Comparison of ENCODE assay signal across 16 cellular contexts in the genomic region with DNA sequence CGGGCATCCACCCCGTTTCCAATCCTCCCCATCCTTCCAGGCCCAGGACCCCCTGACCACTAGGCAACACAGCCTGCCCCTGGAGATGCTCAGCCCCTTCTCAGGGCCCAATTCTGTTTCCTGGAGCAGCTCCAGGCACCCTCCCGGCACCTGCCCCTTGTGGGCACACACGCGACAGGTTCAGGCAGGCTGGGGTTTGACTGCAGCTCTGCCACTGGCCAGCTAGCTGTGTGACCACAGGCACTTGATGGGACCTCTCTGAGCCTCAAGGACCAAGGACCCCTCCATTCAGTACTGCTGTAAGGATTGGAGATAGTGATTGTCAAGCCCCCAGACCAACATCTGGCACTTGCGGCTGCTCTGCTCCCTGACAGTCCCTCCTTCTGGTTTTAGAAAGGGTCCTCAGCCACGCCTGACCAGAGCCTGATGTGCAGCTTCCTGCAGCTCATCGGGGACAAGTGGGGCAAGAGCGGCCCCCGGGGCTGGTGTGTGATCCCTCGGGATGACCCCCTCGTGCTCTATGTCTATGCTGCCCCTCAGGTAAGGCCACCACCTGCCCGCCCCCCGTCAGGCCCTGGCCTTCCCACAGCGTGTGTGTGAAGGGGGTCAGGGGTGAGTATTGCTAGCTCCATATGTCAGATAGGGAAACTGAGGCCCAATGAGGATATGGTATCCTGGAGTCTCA. TPM values are rescaled to one million over a fixed set of nuclear protein-coding genes. Genes with fewer than 3 reads are reported as not detected.
DNase-seq lines count a peak whose midpoint lies in the region; ATAC-seq and TF ChIP-seq lines count a peak whose summit lies in the region.
"Had no signal": no experiment of that assay in that cellular context is flagged by ENCODE, and none has a peak within 500 bp of the region (broad histone marks: within the 10 kb centered on the region; RNA-seq: fewer than 3 reads in every experiment).

No MANE protein-coding gene starts in this region.

- peaks cover 8% of the 10 kb centered on the region for H3K9me3 Mint-ChIP-seq in activated CD4-positive, alpha-beta memory T cell treated with anti-CD3 and anti-CD28 coated beads, Interleukin-2, amount 10 ng/mL, durations not matched to agents 7 days and 5 days
- H3K9me3 Mint-ChIP-seq in activated CD4-positive, alpha-beta memory T cell treated with anti-CD3 and anti-CD28 coated beads for 36 hours = peaks cover 6% of the 10 kb centered on the region
- H3K9me3 Mint-ChIP-seq in activated CD8-positive, alpha-beta T cell treated with anti-CD3 and anti-CD28 coated beads, Interleukin-2, amount 10 ng/mL, durations not matched to agents 7 days and 5 days (ENCODE audit: insufficient read depth) = peaks cover 4% of the 10 kb centered on the region

- H3K27me3 ChIP-seq in mesenchymal stem cell (ENCODE audit: control insufficient read depth in 1 of 2, insufficient read depth in 1 of 2, low read length in 2 of 2) = peaks cover 0 to 22% of the 10 kb centered on the region in 2 experiments

- H2BK120ac ChIP-seq in mesenchymal stem cell (ENCODE audit: low read depth, low read length) = no peak overlapping the region

- H2AK5ac ChIP-seq in mesenchymal stem cell (ENCODE audit: low read length, severe bottlenecking) = peak overlapping the region; percentile 17

- H3K4me3 Mint-ChIP-seq in activated CD4-positive, alpha-beta memory T cell treated with anti-CD3 and anti-CD28 coated beads, Interleukin-2, amount 10 ng/mL, durations not matched to agents 7 days and 5 days = no peak overlapping the region
- H3K4me3 Mint-ChIP-seq in activated CD4-positive, alpha-beta memory T cell treated with anti-CD3 and anti-CD28 coated beads for 36 hours = no peak overlapping the region
- H3K4me3 Mint-ChIP-seq in activated CD8-positive, alpha-beta T cell treated with anti-CD3 and anti-CD28 coated beads, Interleukin-2, amount 10 ng/mL, durations not matched to agents 7 days and 5 days = no peak overlapping the region
- H3K4me3 Mint-ChIP-seq: CD4-positive, CD25-positive, alpha-beta regulatory T cell had no signal

- CTCF ChIA-PET in activated CD4-positive, alpha-beta memory T cell treated with anti-CD3 and anti-CD28 coated beads, Interleukin-2, amount 10 ng/mL, durations not matched to agents 7 days and 5 days (lab: Charles Lee) = interaction anchor here (0.8 to 19.8 kb wide), 6 partner anchors 24 to 181 kb away, joined by 3 to 786 read pairs (median 165); partner anchors contain the start of gene PIM1
- CTCF ChIA-PET in activated CD4-positive, alpha-beta memory T cell treated with anti-CD3 and anti-CD28 coated beads for 36 hours (lab: Charles Lee) = interaction anchor here (0.9 to 22.4 kb wide), 4 partner anchors 7 to 179 kb away, joined by 3 to 850 read pairs (median 337); partner anchors contain the start of gene PIM1
- CTCF ChIA-PET in HEK293 (lab: Yijun Ruan, JAX) = interaction anchor here (0.6 to 20.3 kb wide), 7 partner anchors 9 to 178 kb away, joined by 3 to 845 read pairs (median 7); partner anchors contain the start of gene PIM1
- CTCF ChIA-PET in activated CD8-positive, alpha-beta T cell treated with anti-CD3 and anti-CD28 coated beads, Interleukin-2, amount 10 ng/mL, durations not matched to agents 7 days and 5 days (lab: Charles Lee) = interaction anchor here (1.0 to 20.0 kb wide), 7 partner anchors 8 to 180 kb away, joined by 3 to 769 read pairs (median 7); partner anchors contain the start of gene PIM1

- H3K4me1 ChIP-seq in HEK293 (ENCODE audit: control insufficient read depth, insufficient read depth, low read length) = no peaks in the 10 kb centered on the region
- H3K4me1 ChIP-seq in mesenchymal stem cell (ENCODE audit: control insufficient read depth, insufficient read depth, low read depth, low read length) = peaks cover 8% of the 10 kb centered on the region
- H3K4me1 ChIP-seq: HAP-1 had no signal

- H2AFZ ChIP-seq in mesenchymal stem cell (ENCODE audit: low read depth, low read length) = no peak overlapping the region
- H2AFZ ChIP-seq: PC-9 had no signal

- H4K91ac ChIP-seq in mesenchymal stem cell (ENCODE audit: low read length) = no peak overlapping the region

- peak overlapping the region; percentile 52 for H3K27ac Mint-ChIP-seq in activated CD4-positive, alpha-beta memory T cell treated with anti-CD3 and anti-CD28 coated beads, Interleukin-2, amount 10 ng/mL, durations not matched to agents 7 days and 5 days
- H3K27ac Mint-ChIP-seq in activated CD4-positive, alpha-beta memory T cell treated with anti-CD3 and anti-CD28 coated beads for 36 hours = no peak overlapping the region
- H3K27ac Mint-ChIP-seq in activated CD8-positive, alpha-beta T cell treated with anti-CD3 and anti-CD28 coated beads, Interleukin-2, amount 10 ng/mL, durations not matched to agents 7 days and 5 days = peak overlapping the region; percentile 76

- H2BK15ac ChIP-seq in mesenchymal stem cell (ENCODE audit: low read depth, poor library complexity, severe bottlenecking) = no peak overlapping the region

- H3K9ac ChIP-seq in mesenchymal stem cell (ENCODE audit: low read length) = no peak overlapping the region

- no peak overlapping the region for H3K4me3 ChIP-seq in HEK293 (ENCODE audit: low read depth, low read length)
- no peak overlapping the region for H3K4me3 ChIP-seq in mesenchymal stem cell (ENCODE audit: insufficient read depth in 1 of 2, low read depth in 1 of 2, low read length in 2 of 2)
- H3K4me3 ChIP-seq: HAP-1, PC-9 had no signal

- H3K27ac ChIP-seq in HEK293 (ENCODE audit: extremely low read depth, low read depth, low read length) (no peak overlapping the region), mesenchymal stem cell (ENCODE audit: low read length, poor library complexity, severe bottlenecking) (no peak overlapping the region)
- H3K27ac ChIP-seq: PC-9 had no signal

- H3K23ac ChIP-seq in mesenchymal stem cell (ENCODE audit: low read length in 2 of 2) = no peak overlapping the region

- no peak overlapping the region for H3K4ac ChIP-seq in mesenchymal stem cell (ENCODE audit: low read depth in 1 of 2, low read length in 2 of 2)

- H3K36me3 Mint-ChIP-seq in activated CD4-positive, alpha-beta memory T cell treated with anti-CD3 and anti-CD28 coated beads, Interleukin-2, amount 10 ng/mL, durations not matched to agents 7 days and 5 days (ENCODE audit: low read depth) = peaks cover 25% of the 10 kb centered on the region
- peaks cover 3% of the 10 kb centered on the region for H3K36me3 Mint-ChIP-seq in activated CD4-positive, alpha-beta memory T cell treated with anti-CD3 and anti-CD28 coated beads for 36 hours
- H3K36me3 Mint-ChIP-seq in activated CD8-positive, alpha-beta T cell treated with anti-CD3 and anti-CD28 coated beads, Interleukin-2, amount 10 ng/mL, durations not matched to agents 7 days and 5 days (ENCODE audit: low read depth) = peaks cover 31% of the 10 kb centered on the region
- H3K36me3 Mint-ChIP-seq: CD4-positive, CD25-positive, alpha-beta regulatory T cell had no signal

- no peak for TF ChIP-seq CTCF in HEK293 (tag by site-specific recombination; IDR thresholded peaks at IDR 0.05)

- H2BK5ac ChIP-seq in mesenchymal stem cell (ENCODE audit: low read depth, low read length, poor library complexity, severe bottlenecking) = no peak overlapping the region

- POLR2A ChIA-PET in activated CD4-positive, alpha-beta memory T cell treated with anti-CD3 and anti-CD28 coated beads, Interleukin-2, amount 10 ng/mL, durations not matched to agents 7 days and 5 days (lab: Charles Lee) = interaction anchor here (10.1 to 18.6 kb wide), 3 partner anchors 23 to 182 kb away, joined by 145 to 557 read pairs (median 218); partner anchors contain the start of gene PIM1
- POLR2A ChIA-PET in activated CD4-positive, alpha-beta memory T cell treated with anti-CD3 and anti-CD28 coated beads for 36 hours (lab: Charles Lee) = interaction anchor here (1.1 kb wide), 1 partner anchor 406 kb away, joined by 3 read pairs; the partner anchor contains the start of gene CMTR1
- POLR2A ChIA-PET in HEK293 (lab: Yijun Ruan, JAX) = interaction anchor here (1.2 to 2.5 kb wide), 2 partner anchors 9 to 144 kb away, joined by 5 to 9 read pairs; no protein-coding TSS in a partner anchor
- POLR2A ChIA-PET in activated CD8-positive, alpha-beta T cell treated with anti-CD3 and anti-CD28 coated beads, Interleukin-2, amount 10 ng/mL, durations not matched to agents 7 days and 5 days (lab: Charles Lee) = interaction anchor here (0.6 to 15.0 kb wide), 3 partner anchors 23 to 146 kb away, joined by 3 to 330 read pairs (median 32); partner anchors contain the start of gene PIM1

- 86% methylated on average over 15 of the region's 15 CpGs for WGBS in mesenchymal stem cell

- ATAC-seq in activated CD8-positive, alpha-beta T cell treated with anti-CD3 and anti-CD28 coated beads, Interleukin-2, amount 10 ng/mL, durations not matched to agents 7 days and 5 days = no peak
- ATAC-seq in HG03460 (IDR thresholded peaks at IDR 0.05; ENCODE audit: unreplicated experiment) = no peak

- H3K9me3 ChIP-seq in HEK293 (ENCODE audit: control insufficient read depth, insufficient read depth, low read depth, low read length) (no peaks in the 10 kb centered on the region), mesenchymal stem cell (ENCODE audit: control insufficient read depth, low read length) (peaks cover 6% of the 10 kb centered on the region)
- H3K9me3 ChIP-seq: HAP-1 had no signal

- intact Hi-C loops in activated CD4-positive, alpha-beta memory T cell treated with anti-CD3 and anti-CD28 coated beads for 36 hours (cut with micrococcal nuclease) = no loop called here

- no peaks in the 10 kb centered on the region for H3K36me3 ChIP-seq in HEK293 (ENCODE audit: control insufficient read depth in 2 of 2, insufficient read depth in 1 of 2, low read length in 2 of 2)
- H3K36me3 ChIP-seq in mesenchymal stem cell (ENCODE audit: control insufficient read depth in 1 of 2, insufficient read depth in 2 of 2, low read depth in 1 of 2, low read length in 2 of 2) = no peaks in the 10 kb centered on the region
- H3K36me3 ChIP-seq: HAP-1 had no signal

- no peak overlapping the region for H3K18ac ChIP-seq in mesenchymal stem cell (ENCODE audit: low read depth in 1 of 2, low read length in 2 of 2)

- H3K4me2 ChIP-seq in mesenchymal stem cell (ENCODE audit: low read length, poor library complexity, severe bottlenecking) = no peak overlapping the region
- H3K4me2 ChIP-seq: PC-9 had no signal

- no peak overlapping the region for H4K8ac ChIP-seq in mesenchymal stem cell (ENCODE audit: low read length)

- no peaks in the 10 kb centered on the region for H3K27me3 Mint-ChIP-seq in activated CD4-positive, alpha-beta memory T cell treated with anti-CD3 and anti-CD28 coated beads, Interleukin-2, amount 10 ng/mL, durations not matched to agents 7 days and 5 days
- H3K27me3 Mint-ChIP-seq in activated CD4-positive, alpha-beta memory T cell treated with anti-CD3 and anti-CD28 coated beads for 36 hours = no peaks in the 10 kb centered on the region
- H3K27me3 Mint-ChIP-seq in activated CD8-positive, alpha-beta T cell treated with anti-CD3 and anti-CD28 coated beads, Interleukin-2, amount 10 ng/mL, durations not matched to agents 7 days and 5 days (ENCODE audit: low read depth) = no peaks in the 10 kb centered on the region
- H3K27me3 Mint-ChIP-seq: CD4-positive, CD25-positive, alpha-beta regulatory T cell had no signal

- no peak overlapping the region for H3K14ac ChIP-seq in mesenchymal stem cell (ENCODE audit: low read length in 2 of 2)

- no peaks in the 10 kb centered on the region for H3K79me1 ChIP-seq in mesenchymal stem cell (replicated peaks; ENCODE audit: low read length, poor library complexity, severe bottlenecking)

- no peak overlapping the region for H2BK12ac ChIP-seq in mesenchymal stem cell (ENCODE audit: low read length in 2 of 2)

- H3K4me1 Mint-ChIP-seq in activated CD4-positive, alpha-beta memory T cell treated with anti-CD3 and anti-CD28 coated beads, Interleukin-2, amount 10 ng/mL, durations not matched to agents 7 days and 5 days = peaks cover 77% of the 10 kb centered on the region
- peaks cover 54% of the 10 kb centered on the region for H3K4me1 Mint-ChIP-seq in activated CD4-positive, alpha-beta memory T cell treated with anti-CD3 and anti-CD28 coated beads for 36 hours (ENCODE audit: low read depth)
- peaks cover 86% of the 10 kb centered on the region for H3K4me1 Mint-ChIP-seq in activated CD8-positive, alpha-beta T cell treated with anti-CD3 and anti-CD28 coated beads, Interleukin-2, amount 10 ng/mL, durations not matched to agents 7 days and 5 days (ENCODE audit: low read depth)

- DNase-seq in activated CD4-positive, alpha-beta memory T cell treated with anti-CD3 and anti-CD28 coated beads, Interleukin-2, amount 10 ng/mL, durations not matched to agents 7 days and 5 days = no peak
- no peak for DNase-seq in activated CD4-positive, alpha-beta memory T cell treated with anti-CD3 and anti-CD28 coated beads for 36 hours
- DNase-seq in activated CD8-positive, alpha-beta T cell treated with anti-CD3 and anti-CD28 coated beads, Interleukin-2, amount 10 ng/mL, durations not matched to agents 7 days and 5 days = no peak
- no peak for DNase-seq in mesenchymal stem cell
- no peak for DNase-seq in stimulated activated CD4-positive, alpha-beta T cell treated with anti-CD3 and anti-CD28 coated beads, Interleukin-2, amount 100 ng/mL, for 48 hours
- no peak for DNase-seq in stimulated activated CD4-positive, alpha-beta T cell treated with anti-CD3 and anti-CD28 coated beads, Interleukin-12 subunit alpha, Interleukin-12 subunit beta, amount 100 ng/mL, for 4 hours
- DNase-seq: CD4-positive, CD25-positive, alpha-beta regulatory T cell; DMS53; NCI-H1048; NCI-H1694 treated with DMSO at 0.1 percent for 48 hours; NCI-H446; PC-9 had no signal

RNA-seq across cellular contexts. Expression of gene FGD2, which starts 21.7 kb away (rescaled TPM):
- total RNA-seq in activated CD4-positive, alpha-beta memory T cell treated with anti-CD3 and anti-CD28 coated beads, Interleukin-2, amount 10 ng/mL, durations not matched to agents 7 days and 5 days = 1 to 10 TPM; 4.7 to 4.9 TPM
- total RNA-seq in activated CD4-positive, alpha-beta memory T cell treated with anti-CD3 and anti-CD28 coated beads for 36 hours = under 1 TPM; 0.48 to 0.52 TPM
- total RNA-seq in activated CD8-positive, alpha-beta T cell treated with anti-CD3 and anti-CD28 coated beads, Interleukin-2, amount 10 ng/mL, durations not matched to agents 7 days and 5 days = 10 to 100 TPM; 10.1 to 12.1 TPM
- 0.03 TPM for polyA plus RNA-seq in mesenchymal stem cell (2013, experiment 1 of 2)
- polyA plus RNA-seq in mesenchymal stem cell (2013, experiment 2 of 2) = not detected
- total RNA-seq: A673 had no signal

RNA-seq across cellular contexts. Expression of gene MTCH1, which starts 41.2 kb away (rescaled TPM):
- 100 to 1,000 TPM; 131 TPM for total RNA-seq in activated CD4-positive, alpha-beta memory T cell treated with anti-CD3 and anti-CD28 coated beads, Interleukin-2, amount 10 ng/mL, durations not matched to agents 7 days and 5 days
- total RNA-seq in activated CD4-positive, alpha-beta memory T cell treated with anti-CD3 and anti-CD28 coated beads for 36 hours = 100 to 1,000 TPM; 109 to 114 TPM
- 100 to 1,000 TPM; 117 to 122 TPM for total RNA-seq in activated CD8-positive, alpha-beta T cell treated with anti-CD3 and anti-CD28 coated beads, Interleukin-2, amount 10 ng/mL, durations not matched to agents 7 days and 5 days
- polyA plus RNA-seq in mesenchymal stem cell (2013, experiment 1 of 2) = 154 TPM
- polyA plus RNA-seq in mesenchymal stem cell (2013, experiment 2 of 2) = 157 TPM
